19 cellular contexts compared by ENCODE assay signal in the genomic region with DNA sequence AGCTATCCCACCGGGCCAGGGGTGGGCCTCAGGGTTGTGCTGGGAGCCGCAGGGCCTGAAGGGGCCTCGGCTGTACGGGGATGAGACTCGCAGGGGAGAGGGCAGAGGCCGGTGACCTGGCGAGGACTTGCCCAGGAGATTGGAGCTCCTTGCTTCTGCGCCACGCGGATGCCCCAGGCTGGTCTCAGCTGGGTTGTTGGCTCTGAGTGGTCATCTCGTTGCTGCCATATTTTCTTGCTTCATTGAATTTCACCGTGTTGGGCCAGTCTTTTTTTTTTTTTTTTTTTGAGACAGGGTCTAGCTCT.
DNase-seq lines count a peak whose midpoint lies in the region; ATAC-seq and TF ChIP-seq lines count a peak whose summit lies in the region.
"Had no signal": no experiment of that assay in that cellular context is flagged by ENCODE, and none has a peak within 500 bp of the region (broad histone marks: within the 10 kb centered on the region; RNA-seq: fewer than 3 reads in every experiment).

No MANE protein-coding gene starts in this region.

- no peak overlapping the region for H3K27ac ChIP-seq in left ventricle myocardium inferior (replicated peaks)
- H3K27ac ChIP-seq in right atrium auricular region, result no peak overlapping the region
- peak overlapping the region; percentile 87 for H3K27ac ChIP-seq in brain microvascular endothelial cell
- H3K27ac ChIP-seq: suprapubic skin had no signal

- H3K4me1 ChIP-seq in left ventricle myocardium inferior (peaks cover 6% of the 10 kb centered on the region), right atrium auricular region (no peaks in the 10 kb centered on the region), mucosa of descending colon (ENCODE audit: low read depth) (no peaks in the 10 kb centered on the region)

- H3K36me3 Mint-ChIP-seq in stimulated activated naive B cell treated with anti-CD40 and anti-IgM and Interleukin-4, amounts not matched to agents 10 μg/mL and 1 μg/mL and 100 μg/mL, for 72 hours, result peaks cover 68 to 79% of the 10 kb centered on the region in 2 donors

- intact Hi-C loops in left ventricle myocardium inferior (cut with micrococcal nuclease), result no loop called here
- intact Hi-C loops in mucosa of descending colon (cut with DNase I, micrococcal nuclease), result no loop called here

- peaks cover 95% of the 10 kb centered on the region for H3K36me3 ChIP-seq in left ventricle myocardium inferior
- H3K36me3 ChIP-seq in right atrium auricular region, result peaks cover 58% of the 10 kb centered on the region
- H3K36me3 ChIP-seq in brain microvascular endothelial cell (replicated peaks), result peaks cover 22% of the 10 kb centered on the region
- no peaks in the 10 kb centered on the region for H3K36me3 ChIP-seq in mucosa of descending colon (ENCODE audit: low read depth)

- ATAC-seq in mucosa of descending colon, result no peak
- no peak for ATAC-seq in stimulated activated naive B cell treated with anti-CD40 and anti-IgM and Interleukin-4, amounts not matched to agents 10 μg/mL and 1 μg/mL and 100 μg/mL, for 72 hours (replicated peaks)
- ATAC-seq: activated T-helper 17 cell treated with anti-CD3 and anti-CD28 coated beads, Interleukin-2, amount 50 U/mL, for 72 hours; GM12878; left colon had no signal

- H3K27me3 Mint-ChIP-seq in stimulated activated naive B cell treated with anti-CD40 and anti-IgM and Interleukin-4, amounts not matched to agents 10 μg/mL and 1 μg/mL and 100 μg/mL, for 72 hours, result no peaks in the 10 kb centered on the region
- H3K27me3 Mint-ChIP-seq: activated T-helper 17 cell treated with anti-CD3 and anti-CD28 coated beads, Interleukin-2, amount 50 U/mL, for 72 hours; CD8-positive, alpha-beta memory T cell; central memory CD8-positive, alpha-beta T cell had no signal

- H3K9me3 ChIP-seq in left ventricle myocardium inferior (replicated peaks) (no peaks in the 10 kb centered on the region), right atrium auricular region (no peaks in the 10 kb centered on the region), mucosa of descending colon (no peaks in the 10 kb centered on the region)
- H3K9me3 ChIP-seq: esophagus muscularis mucosa, suprapubic skin had no signal

- H3K9me3 Mint-ChIP-seq in stimulated activated naive B cell treated with anti-CD40 and anti-IgM and Interleukin-4, amounts not matched to agents 10 μg/mL and 1 μg/mL and 100 μg/mL, for 72 hours, result no peaks in the 10 kb centered on the region
- H3K9me3 Mint-ChIP-seq: activated T-helper 17 cell treated with anti-CD3 and anti-CD28 coated beads, Interleukin-2, amount 50 U/mL, for 72 hours; CD8-positive, alpha-beta memory T cell; central memory CD8-positive, alpha-beta T cell had no signal

- H3K27me3 ChIP-seq in left ventricle myocardium inferior (ENCODE audit: low read depth) (no peaks in the 10 kb centered on the region), right atrium auricular region (no peaks in the 10 kb centered on the region), brain microvascular endothelial cell (replicated peaks) (no peaks in the 10 kb centered on the region)
- H3K27me3 ChIP-seq: esophagus muscularis mucosa, suprapubic skin had no signal

- no peak overlapping the region for H3K27ac Mint-ChIP-seq in stimulated activated naive B cell treated with anti-CD40 and anti-IgM and Interleukin-4, amounts not matched to agents 10 μg/mL and 1 μg/mL and 100 μg/mL, for 72 hours
- H3K27ac Mint-ChIP-seq: activated T-helper 17 cell treated with anti-CD3 and anti-CD28 coated beads, Interleukin-2, amount 50 U/mL, for 72 hours had no signal

- in situ Hi-C loops in brain microvascular endothelial cell (cut with HindIII; ENCODE audit: low pct_ligation_motif_present, low sequenced_read_pairs), result no loop called here

- peaks cover 0 to 5% of the 10 kb centered on the region in 2 donors for H3K4me1 Mint-ChIP-seq in stimulated activated naive B cell treated with anti-CD40 and anti-IgM and Interleukin-4, amounts not matched to agents 10 μg/mL and 1 μg/mL and 100 μg/mL, for 72 hours
- H3K4me1 Mint-ChIP-seq: activated T-helper 17 cell treated with anti-CD3 and anti-CD28 coated beads, Interleukin-2, amount 50 U/mL, for 72 hours; CD8-positive, alpha-beta memory T cell; central memory CD8-positive, alpha-beta T cell had no signal

- TF ChIP-seq CTCF in left ventricle myocardium inferior (IDR thresholded peaks at IDR 0.05; ENCODE audit: borderline replicate concordance) (no peak), right atrium auricular region (IDR thresholded peaks at IDR 0.05) (no peak), brain microvascular endothelial cell (IDR thresholded peaks at IDR 0.05; ENCODE audit: low read depth, low read length, missing control alignments) (no peak), mucosa of descending colon (IDR thresholded peaks at IDR 0.05) (no peak)

- H3K4me3 Mint-ChIP-seq in stimulated activated naive B cell treated with anti-CD40 and anti-IgM and Interleukin-4, amounts not matched to agents 10 μg/mL and 1 μg/mL and 100 μg/mL, for 72 hours, result no peak overlapping the region
- H3K4me3 Mint-ChIP-seq: activated T-helper 17 cell treated with anti-CD3 and anti-CD28 coated beads, Interleukin-2, amount 50 U/mL, for 72 hours; CD8-positive, alpha-beta memory T cell; central memory CD8-positive, alpha-beta T cell had no signal

- H3K4me3 ChIP-seq in left ventricle myocardium inferior (no peak overlapping the region), right atrium auricular region (no peak overlapping the region), brain microvascular endothelial cell (ENCODE audit: low read depth, low read length) (no peak overlapping the region), mucosa of descending colon (no peak overlapping the region)
- H3K4me3 ChIP-seq: esophagus muscularis mucosa, GM12878, suprapubic skin had no signal

- DNase-seq in left ventricle myocardium inferior (peak; percentile 5), right atrium auricular region (ENCODE audit: low spot score) (no peak), brain microvascular endothelial cell (no peak), mucosa of descending colon (peak in 2 of 3 donors; percentile 16 to 32), NCI-H1930 (lab: John Stamatoyannopoulos, UW) (no peak), DMS79 treated with DMSO at 0.1 percent for 48 hours (lab: John Stamatoyannopoulos, UW) (no peak)
- no peak for DNase-seq in stimulated activated naive B cell treated with anti-CD40 and anti-IgM and Interleukin-4, amounts not matched to agents 10 μg/mL and 1 μg/mL and 100 μg/mL, for 72 hours
- DNase-seq: activated CD4-positive, CD25-positive, alpha-beta regulatory T cell; activated CD8-positive, alpha-beta memory T cell treated with anti-CD3 and anti-CD28 coated beads for 24 hours; NCI-H1092 treated with DMSO at 0.1 percent for 48 hours; NCI-H2081 treated with DMSO at 0.1 percent for 48 hours; T-helper 9 cell had no signal

Comparison
In these comparisons a context has a peak if more than half of its experiments do, and no peak if none do; other contexts are left out.
1. DNase-seq: peak in left ventricle myocardium inferior (single experiment) and mucosa of descending colon (2 of 3); none in right atrium auricular region (single experiment), brain microvascular endothelial cell (single experiment), stimulated activated naive B cell treated with anti-CD40 and anti-IgM and Interleukin-4, amounts not matched to agents 10 μg/mL and 1 μg/mL and 100 μg/mL, for 72 hours (single experiment), NCI-H1930 (0 of 2) and DMS79 treated with DMSO at 0.1 percent for 48 hours (single experiment).